ENCODE assay signal across 2 cellular contexts in the genomic region with DNA sequence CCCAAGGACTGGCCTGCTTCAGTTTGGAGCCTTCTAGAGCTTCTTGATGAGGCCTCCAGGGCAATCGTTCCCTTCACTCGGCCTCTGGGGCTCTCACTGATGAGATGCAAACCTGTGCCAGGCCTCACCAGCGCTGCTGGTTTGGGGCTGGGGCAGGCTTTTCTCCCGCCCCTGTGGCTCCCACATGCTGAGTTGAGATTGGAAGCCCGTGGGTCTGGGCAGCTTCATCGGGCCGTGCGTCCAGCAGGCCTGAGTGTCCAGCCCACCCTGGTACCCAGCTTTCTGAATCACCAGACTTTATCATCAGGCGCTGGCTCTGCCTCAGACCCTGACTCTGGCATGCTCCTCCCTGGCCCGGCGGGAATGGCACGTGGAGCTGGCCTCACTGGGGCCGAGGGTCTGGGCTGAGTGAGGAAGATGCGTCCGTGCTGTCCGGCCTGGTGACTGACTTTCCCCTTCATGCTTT.
TF ChIP-seq lines count a peak whose summit lies in the region.

No MANE protein-coding gene starts in this region.

TF ChIP-seq in K562, 482 proteins besides CTCF, POLR2A, EP300 and RAD21:
- TF ChIP-seq POLR2G (IDR thresholded peaks at IDR 0.05; ENCODE audit: low read depth, low read length): 0 out of 2 replicates have a peak, but pooled peaks have one; percentile 22
- peak; percentile 43; the same call in 1 of the 2 replicates for TF ChIP-seq RBFOX2 (IDR thresholded peaks at IDR 0.05; ENCODE audit: low read depth, low read length)
- TF ChIP-seq GABPB2 (CRISPR knock-in tag; conservative IDR thresholded peaks at IDR 0.05): no peak

TF ChIP-seq in liver, 16 proteins besides CTCF, POLR2A, EP300 and RAD21:
- TF ChIP-seq TAF1 (conservative IDR thresholded peaks at IDR 0.05) (no peak), RXRA (IDR thresholded peaks at IDR 0.05) (no peak), SP1 (IDR thresholded peaks at IDR 0.05) (no peak), EGR1 (IDR thresholded peaks at IDR 0.05; ENCODE audit: low read depth in 2 of 2) (no peak), HNF4A (conservative IDR thresholded peaks at IDR 0.05) (no peak), GABPA (IDR thresholded peaks at IDR 0.05 in 1 of 2, conservative IDR thresholded peaks at IDR 0.05 in 1 of 2) (no peak), JUND (IDR thresholded peaks at IDR 0.05) (no peak)
- TF ChIP-seq, protein P1, sequence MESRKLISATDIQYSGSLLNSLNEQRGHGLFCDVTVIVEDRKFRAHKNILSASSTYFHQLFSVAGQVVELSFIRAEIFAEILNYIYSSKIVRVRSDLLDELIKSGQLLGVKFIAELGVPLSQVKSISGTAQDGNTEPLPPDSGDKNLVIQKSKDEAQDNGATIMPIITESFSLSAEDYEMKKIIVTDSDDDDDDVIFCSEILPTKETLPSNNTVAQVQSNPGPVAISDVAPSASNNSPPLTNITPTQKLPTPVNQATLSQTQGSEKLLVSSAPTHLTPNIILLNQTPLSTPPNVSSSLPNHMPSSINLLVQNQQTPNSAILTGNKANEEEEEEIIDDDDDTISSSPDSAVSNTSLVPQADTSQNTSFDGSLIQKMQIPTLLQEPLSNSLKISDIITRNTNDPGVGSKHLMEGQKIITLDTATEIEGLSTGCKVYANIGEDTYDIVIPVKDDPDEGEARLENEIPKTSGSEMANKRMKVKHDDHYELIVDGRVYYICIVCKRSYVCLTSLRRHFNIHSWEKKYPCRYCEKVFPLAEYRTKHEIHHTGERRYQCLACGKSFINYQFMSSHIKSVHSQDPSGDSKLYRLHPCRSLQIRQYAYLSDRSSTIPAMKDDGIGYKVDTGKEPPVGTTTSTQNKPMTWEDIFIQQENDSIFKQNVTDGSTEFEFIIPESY (IDR thresholded peaks at IDR 0.05): no peak
- TF ChIP-seq, protein P2, sequence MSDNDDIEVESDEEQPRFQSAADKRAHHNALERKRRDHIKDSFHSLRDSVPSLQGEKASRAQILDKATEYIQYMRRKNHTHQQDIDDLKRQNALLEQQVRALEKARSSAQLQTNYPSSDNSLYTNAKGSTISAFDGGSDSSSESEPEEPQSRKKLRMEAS (IDR thresholded peaks at IDR 0.05): no peak
- TF ChIP-seq, protein P3, sequence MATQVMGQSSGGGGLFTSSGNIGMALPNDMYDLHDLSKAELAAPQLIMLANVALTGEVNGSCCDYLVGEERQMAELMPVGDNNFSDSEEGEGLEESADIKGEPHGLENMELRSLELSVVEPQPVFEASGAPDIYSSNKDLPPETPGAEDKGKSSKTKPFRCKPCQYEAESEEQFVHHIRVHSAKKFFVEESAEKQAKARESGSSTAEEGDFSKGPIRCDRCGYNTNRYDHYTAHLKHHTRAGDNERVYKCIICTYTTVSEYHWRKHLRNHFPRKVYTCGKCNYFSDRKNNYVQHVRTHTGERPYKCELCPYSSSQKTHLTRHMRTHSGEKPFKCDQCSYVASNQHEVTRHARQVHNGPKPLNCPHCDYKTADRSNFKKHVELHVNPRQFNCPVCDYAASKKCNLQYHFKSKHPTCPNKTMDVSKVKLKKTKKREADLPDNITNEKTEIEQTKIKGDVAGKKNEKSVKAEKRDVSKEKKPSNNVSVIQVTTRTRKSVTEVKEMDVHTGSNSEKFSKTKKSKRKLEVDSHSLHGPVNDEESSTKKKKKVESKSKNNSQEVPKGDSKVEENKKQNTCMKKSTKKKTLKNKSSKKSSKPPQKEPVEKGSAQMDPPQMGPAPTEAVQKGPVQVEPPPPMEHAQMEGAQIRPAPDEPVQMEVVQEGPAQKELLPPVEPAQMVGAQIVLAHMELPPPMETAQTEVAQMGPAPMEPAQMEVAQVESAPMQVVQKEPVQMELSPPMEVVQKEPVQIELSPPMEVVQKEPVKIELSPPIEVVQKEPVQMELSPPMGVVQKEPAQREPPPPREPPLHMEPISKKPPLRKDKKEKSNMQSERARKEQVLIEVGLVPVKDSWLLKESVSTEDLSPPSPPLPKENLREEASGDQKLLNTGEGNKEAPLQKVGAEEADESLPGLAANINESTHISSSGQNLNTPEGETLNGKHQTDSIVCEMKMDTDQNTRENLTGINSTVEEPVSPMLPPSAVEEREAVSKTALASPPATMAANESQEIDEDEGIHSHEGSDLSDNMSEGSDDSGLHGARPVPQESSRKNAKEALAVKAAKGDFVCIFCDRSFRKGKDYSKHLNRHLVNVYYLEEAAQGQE (IDR thresholded peaks at IDR 0.05): no peak
